Comparison of ENCODE assay signal across 9 cellular contexts in genomic region chr10:131452926-131453771, GRCh38.
DNase-seq lines count a peak whose midpoint lies in the region; ATAC-seq and TF ChIP-seq lines count a peak whose summit lies in the region.
"Had no signal": no experiment of that assay in that cellular context is flagged by ENCODE, and none has a peak within 500 bp of the region (broad histone marks: within the 10 kb centered on the region; RNA-seq: fewer than 3 reads in every experiment).

No MANE protein-coding gene starts in this region.

- no peak for TF ChIP-seq POLR2A in sigmoid colon (IDR thresholded peaks at IDR 0.05)

- H3K4me3 Mint-ChIP-seq in glutamatergic neuron (ENCODE audit: unreplicated experiment) = no peak overlapping the region

- peaks cover 4% of the 10 kb centered on the region for H3K36me3 Mint-ChIP-seq in glutamatergic neuron (ENCODE audit: unreplicated experiment)

- WGBS in sigmoid colon, 2 donors = 25 to 35% methylated on average over 38 of the region's 38 CpGs

- no peaks in the 10 kb centered on the region for H3K9me3 ChIP-seq in lower lobe of right lung
- H3K9me3 ChIP-seq in sigmoid colon = no peaks in the 10 kb centered on the region

- H3K4me1 Mint-ChIP-seq in glutamatergic neuron (ENCODE audit: low read depth, unreplicated experiment) = no peaks in the 10 kb centered on the region

- H3K4me3 ChIP-seq in lower lobe of right lung (peak overlapping the region; percentile 32), sigmoid colon (peak overlapping the region in 3 of 4 donors; percentile 20 to 35 (median 31))
- H3K4me3 ChIP-seq: K562 had no signal

- H3K4me1 ChIP-seq in lower lobe of right lung = peaks cover 8% of the 10 kb centered on the region
- peaks cover 0 to 13% (median 6%) of the 10 kb centered on the region in 4 donors for H3K4me1 ChIP-seq in sigmoid colon

- H3K27ac ChIP-seq in lower lobe of right lung (no peak overlapping the region), sigmoid colon (no peak overlapping the region)

- H3K27me3 Mint-ChIP-seq in glutamatergic neuron (ENCODE audit: unreplicated experiment) = peaks cover 2% of the 10 kb centered on the region

- peaks cover 7% of the 10 kb centered on the region for H3K9me3 Mint-ChIP-seq in glutamatergic neuron (ENCODE audit: unreplicated experiment)

- peak; percentile 40 to 53 for ATAC-seq in lower lobe of right lung

- intact Hi-C loops in lower lobe of right lung (cut with DNase I) (no loop called here), sigmoid colon (cut with DNase I) (loop anchor here (10.0 kb wide), 1 partner anchor 422 kb away; no protein-coding TSS in a partner anchor)

- no peak overlapping the region for H3K27ac Mint-ChIP-seq in glutamatergic neuron (ENCODE audit: unreplicated experiment)

- TF ChIP-seq CTCF in glutamatergic neuron (IDR thresholded peaks at IDR 0.05; ENCODE audit: partially characterized antibody, unreplicated experiment) (no peak), lower lobe of right lung (IDR thresholded peaks at IDR 0.05) (no peak), sigmoid colon (IDR thresholded peaks at IDR 0.05) (no peak)

- no peak for TF ChIP-seq EP300 in sigmoid colon (IDR thresholded peaks at IDR 0.05)

- DNase-seq in NCI-H146 (lab: John Stamatoyannopoulos, UW) (peak; percentile 35), glutamatergic neuron (peak; percentile 41), lower lobe of right lung (no peak), sigmoid colon (no peak), activated gamma-delta T cell treated with Interleukin-2 at 50 U/mL for 16 hours (no peak), UCSD-AML1 (lab: John Stamatoyannopoulos, UW; ENCODE audit: unreplicated experiment) (no peak), ureter (ENCODE audit: low spot score) (no peak)
- DNase-seq in stimulated activated CD8-positive, alpha-beta memory T cell treated with anti-CD3 and anti-CD28 coated beads, Interleukin-4, amount 100 ng/mL, for 48 hours = no peak

- H3K36me3 ChIP-seq in lower lobe of right lung = no peaks in the 10 kb centered on the region
- no peaks in the 10 kb centered on the region for H3K36me3 ChIP-seq in sigmoid colon

- H3K27me3 ChIP-seq in lower lobe of right lung (ENCODE audit: low read depth) (peaks cover 35% of the 10 kb centered on the region), sigmoid colon (peaks cover 3 to 29% (median 14%) of the 10 kb centered on the region in 3 donors)

Comparison
In these comparisons a context has a peak if more than half of its experiments do, and no peak if none do; other contexts are left out.
1. DNase-seq: peak in NCI-H146 (single experiment) and glutamatergic neuron (single experiment); none in lower lobe of right lung (single experiment), sigmoid colon (single experiment), activated gamma-delta T cell treated with Interleukin-2 at 50 U/mL for 16 hours (single experiment), stimulated activated CD8-positive, alpha-beta memory T cell treated with anti-CD3 and anti-CD28 coated beads, Interleukin-4, amount 100 ng/mL, for 48 hours (single experiment), UCSD-AML1 (single experiment) and ureter (single experiment).